Comparison of ENCODE assay signal across 1 cellular context in the genomic region with DNA sequence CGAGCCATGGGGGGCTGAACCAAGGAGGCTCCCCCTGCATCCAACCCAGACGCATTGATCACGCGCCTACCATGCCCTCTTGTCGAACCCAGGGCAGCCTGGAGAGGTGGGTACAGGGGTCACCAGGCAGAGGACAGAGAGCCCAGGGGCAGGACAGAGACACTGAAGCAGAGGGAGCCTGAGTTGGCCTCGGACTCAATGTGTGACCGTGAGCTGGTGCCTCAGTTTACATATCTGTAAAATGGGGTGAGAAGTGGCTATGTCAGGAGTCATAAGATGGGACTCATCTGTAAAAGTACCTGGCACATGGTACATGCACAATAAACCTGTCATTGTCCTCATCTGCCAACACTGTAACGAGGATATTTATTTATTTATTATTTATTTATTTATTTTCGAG.
TF ChIP-seq lines count a peak whose summit lies in the region.

No MANE protein-coding gene starts in this region.

TF ChIP-seq in IMR-90, 13 proteins besides CTCF, POLR2A, EP300 and RAD21:
- no peak for TF ChIP-seq BHLHE40 (IDR thresholded peaks at IDR 0.05; ENCODE audit: low read depth, low read length)
- TF ChIP-seq FOS (IDR thresholded peaks at IDR 0.05; ENCODE audit: low read depth, low read length): no peak
- TF ChIP-seq NFE2L2 (IDR thresholded peaks at IDR 0.05; ENCODE audit: low read depth, low read length): no peak
